Comparison of ENCODE assay signal across 8 cellular contexts in the genomic region with DNA sequence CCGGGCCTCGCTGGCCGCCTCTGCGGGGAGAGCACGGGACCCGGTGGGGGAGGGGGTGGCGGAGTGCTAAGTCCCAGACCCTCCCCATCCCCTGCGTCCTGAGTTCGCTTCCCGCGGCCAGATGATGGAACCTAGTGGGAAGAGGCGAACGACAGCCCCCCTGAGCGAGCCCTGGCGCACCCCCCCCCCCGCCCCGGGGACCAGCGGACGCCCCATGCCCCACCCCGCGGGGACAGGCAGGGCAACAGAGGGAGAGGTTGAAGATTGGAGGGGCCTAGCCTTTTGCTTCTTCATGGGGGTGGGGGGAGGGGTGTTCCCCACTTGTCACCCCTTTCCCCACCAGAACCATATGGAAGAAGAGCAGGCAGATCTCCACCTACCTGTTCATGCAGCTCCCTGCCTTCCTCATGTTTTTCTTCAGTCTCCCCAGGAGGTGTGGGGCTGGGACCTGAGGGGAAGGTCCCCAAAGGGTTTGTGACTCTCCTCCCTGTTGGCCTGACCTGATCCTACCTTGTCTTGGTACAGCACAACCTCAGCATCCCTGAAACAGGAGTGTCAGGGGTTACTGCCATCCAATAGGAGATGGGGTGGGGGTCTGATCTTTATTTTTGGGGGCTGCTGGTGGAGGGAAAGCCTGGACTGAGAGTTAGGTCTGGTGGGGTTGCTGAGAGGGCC. TPM values are rescaled to one million over a fixed set of nuclear protein-coding genes. Genes with fewer than 3 reads are reported as not detected.
DNase-seq lines count a peak whose midpoint lies in the region; ATAC-seq, FAIRE-seq and TF ChIP-seq lines count a peak whose summit lies in the region.

No MANE protein-coding gene starts in this region.

- FAIRE-seq in GM12892 (lab: Jason Lieb, UNC), result peak; percentile 21

- H3K4me3 ChIP-seq in adrenal gland (peak overlapping the region; percentile 23 to 95 (median 71)), tibial nerve (peak overlapping the region; percentile 66 to 92 (median 78))

- H3K27ac ChIP-seq in adrenal gland (peak overlapping the region in 4 of 5 donors; percentile 84 to 98 (median 94)), tibial nerve (peak overlapping the region; percentile 90 to 99 (median 97))

- H3K9me3 ChIP-seq in adrenal gland (replicated peaks in 1 of 3) (no peaks in the 10 kb centered on the region), tibial nerve (no peaks in the 10 kb centered on the region)

- no peak for TF ChIP-seq CTCF in adrenal gland (IDR thresholded peaks at IDR 0.05)
- peak in 1 of 5 experiments; percentile 8 for TF ChIP-seq CTCF in tibial nerve (IDR thresholded peaks at IDR 0.05)

- H3K4me1 ChIP-seq in adrenal gland (replicated peaks in 1 of 2) (peaks cover 20 to 31% of the 10 kb centered on the region in 2 donors), tibial nerve (peaks cover 0 to 35% (median 13%) of the 10 kb centered on the region in 4 donors)

- H3K27me3 ChIP-seq in adrenal gland (no peaks in the 10 kb centered on the region), tibial nerve (no peaks in the 10 kb centered on the region)

- H3K36me3 ChIP-seq in adrenal gland (replicated peaks in 1 of 2) (peaks cover 0 to 24% of the 10 kb centered on the region in 2 donors), tibial nerve (peaks cover 0 to 25% (median 0%) of the 10 kb centered on the region in 3 donors)

- TF ChIP-seq POLR2A in GM12892 (IDR thresholded peaks at IDR 0.05; ENCODE audit: low read depth, low read length) (no peak), adrenal gland (IDR thresholded peaks at IDR 0.05) (no peak), tibial nerve (IDR thresholded peaks at IDR 0.05) (no peak)

- ATAC-seq in HG03045 (IDR thresholded peaks at IDR 0.05; ENCODE audit: unreplicated experiment) (peak; percentile 2), left colon (peak; percentile 6), HG03521 (IDR thresholded peaks at IDR 0.05; ENCODE audit: unreplicated experiment) (no peak)

- no peak for TF ChIP-seq EP300 in tibial nerve (IDR thresholded peaks at IDR 0.05)

- 0 to 2% methylated on average over 17 to 21 of the region's 21 CpGs; no CpG with 5 or more reads in 2 of the 4 donors for WGBS in adrenal gland, 4 donors
- 0% methylated on average over 18 of the region's 21 CpGs; no CpG with 5 or more reads in 1 of the 2 donors for WGBS in tibial nerve, 2 donors

- no peak for DNase-seq in GM12892 (ENCODE audit: insufficient read length)
- DNase-seq in adrenal gland, result peak in 1 of 7 donors; percentile 50
- peak in 1 of 2 donors; percentile 14 for DNase-seq in left colon
- DNase-seq in tibial nerve (ENCODE audit: low spot score in 2 of 2), result no peak
- no peak for DNase-seq in UCSD-AML1 (lab: John Stamatoyannopoulos, UW; ENCODE audit: unreplicated experiment)
- DNase-seq in NCI-H2196 (lab: John Stamatoyannopoulos, UW; ENCODE audit: unreplicated experiment), result no peak

- intact Hi-C loops in adrenal gland (cut with DNase I) (no loop called here), left colon (cut with DNase I, micrococcal nuclease) (no loop called here)

RNA-seq across cellular contexts. Expression of a gene that starts 0.5 kb away (rescaled TPM):
- polyA plus RNA-seq in GM12892 (2012; ENCODE audit: missing spikeins), result 14.6 TPM
- total RNA-seq in adrenal gland (100 to 1,000 TPM in 1 of 8 donors, 10 to 100 TPM in 7; 19.9 to 143 (median 29.6) TPM), left colon (10 to 100 TPM in 1 of 2 donors, 1 to 10 TPM in 1; 9.2 to 15.4 TPM), tibial nerve (10 to 100 TPM; 15.5 to 39.1 (median 21.6) TPM)
- polyA plus RNA-seq in adrenal gland, result 10 to 100 TPM; 11.9 to 23.3 (median 15.9) TPM

RNA-seq across cellular contexts. Expression of a gene that starts 6.9 kb away (rescaled TPM):
- 6.6 TPM for polyA plus RNA-seq in GM12892 (2012; ENCODE audit: missing spikeins)
- total RNA-seq in adrenal gland (under 1 TPM in 4 of 8 donors, not detected in 4; 0.28 to 0.49 (median 0.31) TPM), left colon (1 to 10 TPM; 1.3 to 2.4 TPM), tibial nerve (under 1 TPM in 1 of 4 donors, not detected in 3; 0.60 TPM)
- polyA plus RNA-seq in adrenal gland, result under 1 TPM; 0.24 to 0.57 (median 0.32) TPM

RNA-seq across cellular contexts. Expression of a gene that starts 13.9 kb away (rescaled TPM):
- 24.1 TPM for polyA plus RNA-seq in GM12892 (2012; ENCODE audit: missing spikeins)
- total RNA-seq in adrenal gland (10 to 100 TPM; 38.8 to 68.4 (median 53.5) TPM), left colon (10 to 100 TPM; 62.4 to 63.2 TPM), tibial nerve (10 to 100 TPM; 62.7 to 65.3 (median 62.9) TPM)
- polyA plus RNA-seq in adrenal gland, result 10 to 100 TPM; 23.2 to 35.2 (median 23.8) TPM
